Comparison of ENCODE assay signal across 2 cellular contexts in the genomic region with DNA sequence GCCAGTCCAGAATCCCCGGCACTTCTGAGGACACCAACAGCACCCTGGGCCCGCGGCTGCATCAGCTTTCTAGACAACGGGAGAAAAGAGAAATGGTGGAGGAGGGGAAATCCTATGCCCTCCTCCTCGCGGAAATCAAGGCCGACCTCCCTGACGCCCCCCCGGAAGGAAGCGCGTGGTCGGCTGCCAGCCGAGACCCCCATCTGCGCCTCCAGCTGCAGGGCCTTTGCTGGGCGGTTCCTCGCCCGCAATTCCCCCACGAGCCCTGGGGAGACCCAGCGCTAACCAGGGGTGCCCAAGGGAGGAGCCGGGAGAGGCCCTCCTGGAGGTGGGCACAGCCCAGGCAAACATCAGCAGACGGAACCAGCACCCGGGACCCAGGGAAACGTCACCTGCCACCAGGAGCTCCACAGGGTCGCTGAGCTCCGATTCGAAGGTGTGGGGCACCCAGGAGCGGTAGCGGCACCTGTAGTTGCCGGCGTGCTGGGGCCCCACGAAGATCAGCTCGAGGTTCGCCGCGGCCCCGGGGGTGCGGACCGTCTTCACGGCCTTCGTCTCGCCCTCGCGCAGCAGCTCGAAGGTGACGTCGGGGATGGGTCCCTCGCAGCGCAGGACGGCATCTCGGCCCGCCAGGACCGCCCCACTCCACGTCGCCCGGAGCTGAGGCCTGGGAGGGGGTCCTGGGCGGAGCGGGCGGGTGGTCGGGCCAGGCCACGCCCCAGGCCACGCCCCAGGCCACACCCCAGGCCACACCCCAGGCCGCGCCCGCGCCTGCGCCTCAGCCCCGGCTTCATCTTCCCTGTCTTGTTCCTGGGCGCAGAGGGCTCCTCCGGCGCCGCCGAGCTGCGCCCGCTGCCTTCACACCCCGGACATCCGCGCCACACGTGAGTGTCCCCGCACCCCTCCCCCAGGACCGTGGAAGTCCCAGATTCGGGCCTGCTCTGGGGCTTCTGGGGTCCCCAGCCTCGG.
A peak's percentile ranks its signal among the peaks of the same experiment; 100 is the strongest.
TF ChIP-seq lines count a peak whose summit lies in the region.

No MANE protein-coding gene starts in this region.

TF ChIP-seq in HEK293, 187 proteins besides CTCF, POLR2A, EP300 and RAD21 (continued from another document and continues in another):
- 0 out of 2 replicates have a peak, but pooled peaks have one; percentile 45 for TF ChIP-seq SP7 (tag by site-specific recombination; IDR thresholded peaks at IDR 0.05)
- 0 out of 2 replicates have a peak, but pooled peaks have one; percentile 27 for TF ChIP-seq ZNF501 (tag by site-specific recombination; IDR thresholded peaks at IDR 0.05)
- TF ChIP-seq SP3 (tag by site-specific recombination; IDR thresholded peaks at IDR 0.05) = peak; percentile 76
- TF ChIP-seq KLF9 (tag by site-specific recombination; IDR thresholded peaks at IDR 0.05; ENCODE audit: low read depth) = peak; percentile 80
- peak; percentile 69; the same call in 1 of the 2 replicates for TF ChIP-seq ZNF677 (tag by site-specific recombination; IDR thresholded peaks at IDR 0.05)
- peak; percentile 34; the same call in 1 of the 2 replicates for TF ChIP-seq ZNF843 (tag by site-specific recombination; IDR thresholded peaks at IDR 0.05)
- TF ChIP-seq ZSCAN5A (tag by site-specific recombination; IDR thresholded peaks at IDR 0.05) = no peak
- TF ChIP-seq GLIS2 (tag by site-specific recombination; IDR thresholded peaks at IDR 0.05) = peak; percentile 93
- TF ChIP-seq ZBTB8A (tag by site-specific recombination; IDR thresholded peaks at IDR 0.05) = peak; percentile 96
- no peak for TF ChIP-seq REST (tag by site-specific recombination; IDR thresholded peaks at IDR 0.05)
- peak; percentile 51 for TF ChIP-seq ZBTB26 (tag by site-specific recombination; optimal IDR thresholded peaks at IDR 0.05)
- TF ChIP-seq IKZF3 (tag by site-specific recombination; IDR thresholded peaks at IDR 0.05) = no peak
- peak; percentile 84 for TF ChIP-seq ZBTB20 (tag by site-specific recombination; IDR thresholded peaks at IDR 0.05)
- TF ChIP-seq KLF10 (tag by site-specific recombination; IDR thresholded peaks at IDR 0.05) = peak; percentile 53; the same call in 1 of the 2 replicates
- TF ChIP-seq ZNF596 (tag by site-specific recombination; IDR thresholded peaks at IDR 0.05) = 0 out of 2 replicates have a peak, but pooled peaks have one; percentile 8
- TF ChIP-seq, protein P1, sequence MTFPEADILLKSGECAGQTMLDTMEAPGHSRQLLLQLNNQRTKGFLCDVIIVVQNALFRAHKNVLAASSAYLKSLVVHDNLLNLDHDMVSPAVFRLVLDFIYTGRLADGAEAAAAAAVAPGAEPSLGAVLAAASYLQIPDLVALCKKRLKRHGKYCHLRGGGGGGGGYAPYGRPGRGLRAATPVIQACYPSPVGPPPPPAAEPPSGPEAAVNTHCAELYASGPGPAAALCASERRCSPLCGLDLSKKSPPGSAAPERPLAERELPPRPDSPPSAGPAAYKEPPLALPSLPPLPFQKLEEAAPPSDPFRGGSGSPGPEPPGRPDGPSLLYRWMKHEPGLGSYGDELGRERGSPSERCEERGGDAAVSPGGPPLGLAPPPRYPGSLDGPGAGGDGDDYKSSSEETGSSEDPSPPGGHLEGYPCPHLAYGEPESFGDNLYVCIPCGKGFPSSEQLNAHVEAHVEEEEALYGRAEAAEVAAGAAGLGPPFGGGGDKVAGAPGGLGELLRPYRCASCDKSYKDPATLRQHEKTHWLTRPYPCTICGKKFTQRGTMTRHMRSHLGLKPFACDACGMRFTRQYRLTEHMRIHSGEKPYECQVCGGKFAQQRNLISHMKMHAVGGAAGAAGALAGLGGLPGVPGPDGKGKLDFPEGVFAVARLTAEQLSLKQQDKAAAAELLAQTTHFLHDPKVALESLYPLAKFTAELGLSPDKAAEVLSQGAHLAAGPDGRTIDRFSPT (tag by site-specific recombination; IDR thresholded peaks at IDR 0.05) = peak; percentile 37; the same call in 1 of the 2 replicates
- TF ChIP-seq ZNF366 (tag by site-specific recombination; conservative IDR thresholded peaks at IDR 0.05) = 0 out of 2 replicates have a peak, but pooled peaks have one; percentile 18

TF ChIP-seq in GM12878, 131 proteins besides CTCF, POLR2A, EP300 and RAD21 (continued from another document):
- TF ChIP-seq ESRRA (IDR thresholded peaks at IDR 0.05; ENCODE audit: low read length) = no peak
- peak; percentile 25 for TF ChIP-seq MEF2B (IDR thresholded peaks at IDR 0.05; ENCODE audit: partially characterized antibody, poor library complexity, severe bottlenecking)
- TF ChIP-seq, protein P2, sequence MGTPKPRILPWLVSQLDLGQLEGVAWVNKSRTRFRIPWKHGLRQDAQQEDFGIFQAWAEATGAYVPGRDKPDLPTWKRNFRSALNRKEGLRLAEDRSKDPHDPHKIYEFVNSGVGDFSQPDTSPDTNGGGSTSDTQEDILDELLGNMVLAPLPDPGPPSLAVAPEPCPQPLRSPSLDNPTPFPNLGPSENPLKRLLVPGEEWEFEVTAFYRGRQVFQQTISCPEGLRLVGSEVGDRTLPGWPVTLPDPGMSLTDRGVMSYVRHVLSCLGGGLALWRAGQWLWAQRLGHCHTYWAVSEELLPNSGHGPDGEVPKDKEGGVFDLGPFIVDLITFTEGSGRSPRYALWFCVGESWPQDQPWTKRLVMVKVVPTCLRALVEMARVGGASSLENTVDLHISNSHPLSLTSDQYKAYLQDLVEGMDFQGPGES (IDR thresholded peaks at IDR 0.05) = no peak
- peak; percentile 54; the same call in 1 of the 2 replicates for TF ChIP-seq POLR2AphosphoS5 (IDR thresholded peaks at IDR 0.05; ENCODE audit: low read length)
- peak; percentile 67 for TF ChIP-seq NBN (IDR thresholded peaks at IDR 0.05)
